Comparison of ENCODE assay signal across 16 cellular contexts in the genomic region with DNA sequence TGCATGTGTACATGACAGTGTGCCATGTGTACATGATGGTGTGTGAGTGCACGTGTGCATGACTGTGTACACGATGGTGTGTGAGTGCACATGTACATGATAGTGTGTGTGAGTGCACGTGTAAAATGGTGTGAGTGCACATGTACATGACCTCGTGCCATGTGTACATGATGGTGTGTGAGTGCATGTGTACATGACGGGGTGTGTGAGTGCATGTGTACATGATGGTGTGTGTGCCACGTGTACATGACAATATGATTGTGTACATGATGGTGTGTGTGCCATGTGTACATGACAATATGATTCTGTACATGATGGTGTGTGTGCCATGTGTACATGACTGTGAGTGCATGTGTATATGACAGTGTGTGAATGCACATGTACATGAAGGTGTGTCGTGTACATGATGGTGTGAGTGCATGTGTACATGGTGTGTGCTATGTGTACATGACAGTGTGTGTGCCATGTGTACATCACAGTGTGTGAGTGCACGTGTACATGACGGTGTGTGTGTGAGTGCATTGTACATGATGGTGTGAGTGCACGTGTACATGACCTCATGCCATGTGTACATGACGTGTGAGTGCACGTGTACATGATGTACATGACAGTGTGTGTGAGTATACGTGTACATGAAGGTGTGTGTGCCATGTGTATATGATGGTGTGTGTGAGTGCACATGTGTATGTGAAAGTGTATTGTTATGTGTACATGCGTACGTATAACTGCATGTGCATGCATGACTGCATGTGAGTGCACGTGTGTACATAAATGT.
"Had no signal": no experiment of that assay in that cellular context is flagged by ENCODE, and none has a peak within 500 bp of the region (broad histone marks: within the 10 kb centered on the region; RNA-seq: fewer than 3 reads in every experiment).

No MANE protein-coding gene starts in this region.

- ATAC-seq: activated CD4-positive, alpha-beta T cell treated with anti-CD3 and anti-CD28 coated beads for 36 hours; activated CD8-positive, alpha-beta T cell treated with anti-CD3 and anti-CD28 coated beads for 36 hours; left ventricle myocardium superior; pancreas had no signal

- H3K9me3 ChIP-seq: adrenal gland, colonic mucosa, pancreas, testis had no signal

- H3K4me1 Mint-ChIP-seq: activated CD4-positive, alpha-beta T cell treated with anti-CD3 and anti-CD28 coated beads for 36 hours; activated naive CD4-positive, alpha-beta T cell treated with anti-CD3 and anti-CD28 coated beads, Interleukin-2, amount 50 U/mL, for 24 hours had no signal

- H3K27me3 ChIP-seq: adrenal gland, colonic mucosa, pancreas, stomach, testis had no signal

- H3K36me3 ChIP-seq: adrenal gland, colonic mucosa, pancreas had no signal

- DNase-seq: activated CD4-positive, alpha-beta T cell treated with anti-CD3 and anti-CD28 coated beads for 36 hours; activated CD8-positive, alpha-beta T cell treated with anti-CD3 and anti-CD28 coated beads for 36 hours; activated effector memory CD4-positive, alpha-beta T cell treated with anti-CD3 and anti-CD28 coated beads, Interleukin-2, amount 50 U/mL, for 16 hours; activated T-cell treated with anti-CD3 and anti-CD28 coated beads, Interleukin-2, amount 50 U/mL, for 48 hours; adrenal gland; colonic mucosa; foreskin fibroblast; kidney glomerular epithelial cell; left ventricle myocardium superior; mesenchymal stem cell; pancreas; stimulated activated CD4-positive, alpha-beta T cell treated with anti-CD3 and anti-CD28 coated beads, Interleukin-1b, Interleukin-23, amount 100 ng/mL, for 48 hours; stomach; T1000; testis had no signal

- H3K4me1 ChIP-seq: adrenal gland, colonic mucosa, pancreas, stomach, testis had no signal

- H3K27me3 Mint-ChIP-seq: activated CD4-positive, alpha-beta T cell treated with anti-CD3 and anti-CD28 coated beads for 36 hours; activated CD8-positive, alpha-beta T cell treated with anti-CD3 and anti-CD28 coated beads for 36 hours; activated naive CD4-positive, alpha-beta T cell treated with anti-CD3 and anti-CD28 coated beads, Interleukin-2, amount 50 U/mL, for 24 hours had no signal

- H3K4me3 ChIP-seq: adrenal gland, colonic mucosa, pancreas, stomach, testis had no signal

- FAIRE-seq: pancreas had no signal

- H3K4me3 Mint-ChIP-seq: activated CD4-positive, alpha-beta T cell treated with anti-CD3 and anti-CD28 coated beads for 36 hours; activated CD8-positive, alpha-beta T cell treated with anti-CD3 and anti-CD28 coated beads for 36 hours; activated naive CD4-positive, alpha-beta T cell treated with anti-CD3 and anti-CD28 coated beads, Interleukin-2, amount 50 U/mL, for 24 hours had no signal

- H3K27ac ChIP-seq: adrenal gland, colonic mucosa, pancreas, stomach, testis had no signal

- H3K27ac Mint-ChIP-seq: activated CD4-positive, alpha-beta T cell treated with anti-CD3 and anti-CD28 coated beads for 36 hours; activated CD8-positive, alpha-beta T cell treated with anti-CD3 and anti-CD28 coated beads for 36 hours had no signal
